Comparison of ENCODE assay signal across 25 cellular contexts in the genomic region with DNA sequence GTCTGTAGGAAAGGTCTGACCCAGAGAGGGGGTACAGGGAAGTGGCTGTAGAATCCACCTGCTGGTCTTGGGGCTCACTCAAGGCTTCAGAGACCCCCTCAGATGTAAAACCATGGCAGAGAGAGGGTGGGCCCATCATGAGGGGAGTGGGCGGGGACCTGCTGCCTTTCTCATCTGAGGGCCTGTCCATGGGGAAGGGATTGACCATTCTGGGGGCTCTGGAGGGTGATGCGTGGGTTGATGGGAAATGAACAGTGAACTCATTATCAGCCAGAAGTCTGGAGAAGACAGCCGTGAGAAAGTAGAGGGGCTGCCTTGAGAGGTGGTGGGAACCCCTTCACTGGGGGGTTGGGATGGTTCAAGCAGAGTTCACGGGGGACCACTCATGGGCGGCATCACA.
"Had no signal": no experiment of that assay in that cellular context is flagged by ENCODE, and none has a peak within 500 bp of the region (broad histone marks: within the 10 kb centered on the region; RNA-seq: fewer than 3 reads in every experiment).

No MANE protein-coding gene starts in this region.

- H3K4me1 Mint-ChIP-seq: immature natural killer cell; natural killer cell; stimulated activated memory B cell treated with anti-CD40 and anti-IgM and Interleukin-4, amounts not matched to agents 10 μg/mL and 1 μg/mL and 100 μg/mL, for 72 hours had no signal

- FAIRE-seq: endometrium had no signal

- H3K27me3 Mint-ChIP-seq: effector memory CD8-positive, alpha-beta T cell; stimulated activated memory B cell treated with anti-CD40 and anti-IgM and Interleukin-4, amounts not matched to agents 10 μg/mL and 1 μg/mL and 100 μg/mL, for 72 hours had no signal

- DNase-seq: cortex of kidney; effector memory CD8-positive, alpha-beta T cell; erythroblast; esophagus squamous epithelium; foreskin melanocyte; glutamatergic neuron; hypothalamus; immature natural killer cell; islet precursor cell; kidney glomerular epithelial cell; left colon; left ventricle myocardium superior; lower lobe of right lung; natural killer cell; sigmoid colon; stimulated activated CD4-positive, alpha-beta T cell treated with anti-CD3 and anti-CD28 coated beads, Interleukin-2, amount 100 ng/mL, for 24 hours; stimulated activated CD4-positive, alpha-beta T cell treated with anti-CD3 and anti-CD28 coated beads, Interleukin-4, amount 100 ng/mL, for 4 hours; stimulated activated naive CD8-positive, alpha-beta T cell treated with anti-CD3 and anti-CD28 coated beads, Interleukin-15, Interleukin-2, amounts not matched to agents 100 U/mL and 50 U/mL, for 24 hours; substantia nigra; testis; tibial artery; upper lobe of right lung had no signal

- H3K4me3 Mint-ChIP-seq: effector memory CD8-positive, alpha-beta T cell; immature natural killer cell; natural killer cell; neural crest cell; stimulated activated memory B cell treated with anti-CD40 and anti-IgM and Interleukin-4, amounts not matched to agents 10 μg/mL and 1 μg/mL and 100 μg/mL, for 72 hours had no signal

- H3K27ac Mint-ChIP-seq: effector memory CD8-positive, alpha-beta T cell; immature natural killer cell; natural killer cell; stimulated activated memory B cell treated with anti-CD40 and anti-IgM and Interleukin-4, amounts not matched to agents 10 μg/mL and 1 μg/mL and 100 μg/mL, for 72 hours had no signal
